In the genomic region with DNA sequence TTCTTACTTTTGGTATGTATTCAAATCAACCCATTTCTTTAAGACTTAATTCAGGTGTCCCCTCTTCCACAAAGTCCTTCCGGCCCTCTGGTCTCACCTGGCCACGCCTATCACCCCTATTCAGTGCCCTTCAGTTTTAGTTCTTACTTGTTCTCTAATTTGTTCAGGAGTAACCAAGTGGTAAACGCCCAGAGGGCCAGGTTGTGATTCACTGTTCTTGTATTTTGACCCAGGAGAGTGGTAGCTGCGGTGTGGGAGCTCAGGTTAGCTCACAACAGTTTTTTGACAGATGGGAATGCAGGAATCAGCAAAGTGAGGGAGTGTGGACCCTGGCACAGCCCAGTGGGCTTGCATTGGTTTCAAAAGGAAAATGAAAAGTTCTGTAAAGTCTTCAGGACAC, we compare ENCODE assay signal across 11 cellular contexts.
DNase-seq lines count a peak whose midpoint lies in the region; ATAC-seq and TF ChIP-seq lines count a peak whose summit lies in the region.
"Had no signal": no experiment of that assay in that cellular context is flagged by ENCODE, and none has a peak within 500 bp of the region (broad histone marks: within the 10 kb centered on the region; RNA-seq: fewer than 3 reads in every experiment).

No MANE protein-coding gene starts in this region.

- peaks cover 21% of the 10 kb centered on the region for H3K4me1 Mint-ChIP-seq in WTC11
- H3K4me1 Mint-ChIP-seq in stimulated activated naive B cell treated with anti-CD40 and anti-IgM and Interleukin-4, amounts not matched to agents 10 μg/mL and 1 μg/mL and 100 μg/mL, for 72 hours = peaks cover 27 to 48% of the 10 kb centered on the region in 2 donors

- 44 to 64% methylated on average over 4 of the region's 4 CpGs for WGBS in lower leg skin, 2 donors

- no peaks in the 10 kb centered on the region for H3K27me3 Mint-ChIP-seq in WTC11 (ENCODE audit: low read depth)
- H3K27me3 Mint-ChIP-seq in stimulated activated naive B cell treated with anti-CD40 and anti-IgM and Interleukin-4, amounts not matched to agents 10 μg/mL and 1 μg/mL and 100 μg/mL, for 72 hours = no peaks in the 10 kb centered on the region

- ATAC-seq in WTC11 (peak; percentile 23), esophagus mucosa (peak; percentile 68)
- ATAC-seq in stimulated activated naive B cell treated with anti-CD40 and anti-IgM and Interleukin-4, amounts not matched to agents 10 μg/mL and 1 μg/mL and 100 μg/mL, for 72 hours (replicated peaks) = no peak

- H3K4me3 ChIP-seq in lower leg skin (ENCODE audit: low read depth, poor library complexity, severe bottlenecking) = no peak overlapping the region
- H3K4me3 ChIP-seq: cardiac muscle cell, GM23248, tibial nerve had no signal

- H3K36me3 Mint-ChIP-seq in WTC11 = no peaks in the 10 kb centered on the region
- H3K36me3 Mint-ChIP-seq in stimulated activated naive B cell treated with anti-CD40 and anti-IgM and Interleukin-4, amounts not matched to agents 10 μg/mL and 1 μg/mL and 100 μg/mL, for 72 hours = peaks cover 0 to 11% of the 10 kb centered on the region in 2 donors

- H3K27ac Mint-ChIP-seq in WTC11 = peak overlapping the region; percentile 34
- peak overlapping the region; percentile 43 for H3K27ac Mint-ChIP-seq in stimulated activated naive B cell treated with anti-CD40 and anti-IgM and Interleukin-4, amounts not matched to agents 10 μg/mL and 1 μg/mL and 100 μg/mL, for 72 hours

- peak; percentile 62 for DNase-seq in activated CD8-positive, alpha-beta memory T cell treated with anti-CD3 and anti-CD28 coated beads for 24 hours
- DNase-seq in activated CD8-positive, alpha-beta memory T cell treated with anti-CD3 and anti-CD28 coated beads, Interleukin-2, amount 50 U/mL, for 48 hours = no peak
- DNase-seq in WTC11 (ENCODE audit: low spot score) (no peak), foreskin melanocyte (no peak), lower leg skin (ENCODE audit: low spot score in 2 of 2) (no peak), RKO (ENCODE audit: low spot score) (no peak)
- DNase-seq in stimulated activated naive B cell treated with anti-CD40 and anti-IgM and Interleukin-4, amounts not matched to agents 10 μg/mL and 1 μg/mL and 100 μg/mL, for 72 hours = no peak

- TF ChIP-seq POLR2A in lower leg skin (IDR thresholded peaks at IDR 0.05) = no peak

- POLR2A ChIA-PET in WTC11 (lab: Charles Lee) = interaction anchor here (1.2 to 1.4 kb wide), 2 partner anchors 9 to 296 kb away, joined by 4 to 5 read pairs; no protein-coding TSS in a partner anchor

- no peaks in the 10 kb centered on the region for H3K9me3 Mint-ChIP-seq in WTC11
- H3K9me3 Mint-ChIP-seq in stimulated activated naive B cell treated with anti-CD40 and anti-IgM and Interleukin-4, amounts not matched to agents 10 μg/mL and 1 μg/mL and 100 μg/mL, for 72 hours = no peaks in the 10 kb centered on the region

- CTCF ChIA-PET in WTC11 (lab: Charles Lee) = interaction anchor here (0.6 to 8.2 kb wide), 77 partner anchors 8 to 522 kb away, joined by 3 to 156 read pairs (median 4); a partner anchor contains a TSS

- no peak overlapping the region for H3K4me3 Mint-ChIP-seq in WTC11
- H3K4me3 Mint-ChIP-seq in stimulated activated naive B cell treated with anti-CD40 and anti-IgM and Interleukin-4, amounts not matched to agents 10 μg/mL and 1 μg/mL and 100 μg/mL, for 72 hours = no peak overlapping the region

- intact Hi-C loops in lower leg skin (cut with DNase I; ENCODE audit: low total_unique reads) = no loop called here

- TF ChIP-seq CTCF in WTC11 (IDR thresholded peaks at IDR 0.05) (no peak), lower leg skin (IDR thresholded peaks at IDR 0.05) (no peak)

TF ChIP-seq in WTC11, 78 proteins besides CTCF, POLR2A, EP300 and RAD21 (continues in another document):
- TF ChIP-seq TEAD4 (CRISPR knock-in tag; IDR thresholded peaks at IDR 0.05) = no peak
- TF ChIP-seq ZNF121 (CRISPR knock-in tag; IDR thresholded peaks at IDR 0.05) = no peak
- TF ChIP-seq, protein P1, sequence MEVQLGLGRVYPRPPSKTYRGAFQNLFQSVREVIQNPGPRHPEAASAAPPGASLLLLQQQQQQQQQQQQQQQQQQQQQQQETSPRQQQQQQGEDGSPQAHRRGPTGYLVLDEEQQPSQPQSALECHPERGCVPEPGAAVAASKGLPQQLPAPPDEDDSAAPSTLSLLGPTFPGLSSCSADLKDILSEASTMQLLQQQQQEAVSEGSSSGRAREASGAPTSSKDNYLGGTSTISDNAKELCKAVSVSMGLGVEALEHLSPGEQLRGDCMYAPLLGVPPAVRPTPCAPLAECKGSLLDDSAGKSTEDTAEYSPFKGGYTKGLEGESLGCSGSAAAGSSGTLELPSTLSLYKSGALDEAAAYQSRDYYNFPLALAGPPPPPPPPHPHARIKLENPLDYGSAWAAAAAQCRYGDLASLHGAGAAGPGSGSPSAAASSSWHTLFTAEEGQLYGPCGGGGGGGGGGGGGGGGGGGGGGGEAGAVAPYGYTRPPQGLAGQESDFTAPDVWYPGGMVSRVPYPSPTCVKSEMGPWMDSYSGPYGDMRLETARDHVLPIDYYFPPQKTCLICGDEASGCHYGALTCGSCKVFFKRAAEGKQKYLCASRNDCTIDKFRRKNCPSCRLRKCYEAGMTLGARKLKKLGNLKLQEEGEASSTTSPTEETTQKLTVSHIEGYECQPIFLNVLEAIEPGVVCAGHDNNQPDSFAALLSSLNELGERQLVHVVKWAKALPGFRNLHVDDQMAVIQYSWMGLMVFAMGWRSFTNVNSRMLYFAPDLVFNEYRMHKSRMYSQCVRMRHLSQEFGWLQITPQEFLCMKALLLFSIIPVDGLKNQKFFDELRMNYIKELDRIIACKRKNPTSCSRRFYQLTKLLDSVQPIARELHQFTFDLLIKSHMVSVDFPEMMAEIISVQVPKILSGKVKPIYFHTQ (CRISPR knock-in tag; IDR thresholded peaks at IDR 0.05) = no peak
- TF ChIP-seq, protein P2, sequence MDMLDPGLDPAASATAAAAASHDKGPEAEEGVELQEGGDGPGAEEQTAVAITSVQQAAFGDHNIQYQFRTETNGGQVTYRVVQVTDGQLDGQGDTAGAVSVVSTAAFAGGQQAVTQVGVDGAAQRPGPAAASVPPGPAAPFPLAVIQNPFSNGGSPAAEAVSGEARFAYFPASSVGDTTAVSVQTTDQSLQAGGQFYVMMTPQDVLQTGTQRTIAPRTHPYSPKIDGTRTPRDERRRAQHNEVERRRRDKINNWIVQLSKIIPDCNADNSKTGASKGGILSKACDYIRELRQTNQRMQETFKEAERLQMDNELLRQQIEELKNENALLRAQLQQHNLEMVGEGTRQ (CRISPR knock-in tag; IDR thresholded peaks at IDR 0.05) = no peak
- TF ChIP-seq, protein P3, sequence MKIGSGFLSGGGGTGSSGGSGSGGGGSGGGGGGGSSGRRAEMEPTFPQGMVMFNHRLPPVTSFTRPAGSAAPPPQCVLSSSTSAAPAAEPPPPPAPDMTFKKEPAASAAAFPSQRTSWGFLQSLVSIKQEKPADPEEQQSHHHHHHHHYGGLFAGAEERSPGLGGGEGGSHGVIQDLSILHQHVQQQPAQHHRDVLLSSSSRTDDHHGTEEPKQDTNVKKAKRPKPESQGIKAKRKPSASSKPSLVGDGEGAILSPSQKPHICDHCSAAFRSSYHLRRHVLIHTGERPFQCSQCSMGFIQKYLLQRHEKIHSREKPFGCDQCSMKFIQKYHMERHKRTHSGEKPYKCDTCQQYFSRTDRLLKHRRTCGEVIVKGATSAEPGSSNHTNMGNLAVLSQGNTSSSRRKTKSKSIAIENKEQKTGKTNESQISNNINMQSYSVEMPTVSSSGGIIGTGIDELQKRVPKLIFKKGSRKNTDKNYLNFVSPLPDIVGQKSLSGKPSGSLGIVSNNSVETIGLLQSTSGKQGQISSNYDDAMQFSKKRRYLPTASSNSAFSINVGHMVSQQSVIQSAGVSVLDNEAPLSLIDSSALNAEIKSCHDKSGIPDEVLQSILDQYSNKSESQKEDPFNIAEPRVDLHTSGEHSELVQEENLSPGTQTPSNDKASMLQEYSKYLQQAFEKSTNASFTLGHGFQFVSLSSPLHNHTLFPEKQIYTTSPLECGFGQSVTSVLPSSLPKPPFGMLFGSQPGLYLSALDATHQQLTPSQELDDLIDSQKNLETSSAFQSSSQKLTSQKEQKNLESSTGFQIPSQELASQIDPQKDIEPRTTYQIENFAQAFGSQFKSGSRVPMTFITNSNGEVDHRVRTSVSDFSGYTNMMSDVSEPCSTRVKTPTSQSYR (CRISPR knock-in tag; IDR thresholded peaks at IDR 0.05) = no peak
- TF ChIP-seq, protein P4, sequence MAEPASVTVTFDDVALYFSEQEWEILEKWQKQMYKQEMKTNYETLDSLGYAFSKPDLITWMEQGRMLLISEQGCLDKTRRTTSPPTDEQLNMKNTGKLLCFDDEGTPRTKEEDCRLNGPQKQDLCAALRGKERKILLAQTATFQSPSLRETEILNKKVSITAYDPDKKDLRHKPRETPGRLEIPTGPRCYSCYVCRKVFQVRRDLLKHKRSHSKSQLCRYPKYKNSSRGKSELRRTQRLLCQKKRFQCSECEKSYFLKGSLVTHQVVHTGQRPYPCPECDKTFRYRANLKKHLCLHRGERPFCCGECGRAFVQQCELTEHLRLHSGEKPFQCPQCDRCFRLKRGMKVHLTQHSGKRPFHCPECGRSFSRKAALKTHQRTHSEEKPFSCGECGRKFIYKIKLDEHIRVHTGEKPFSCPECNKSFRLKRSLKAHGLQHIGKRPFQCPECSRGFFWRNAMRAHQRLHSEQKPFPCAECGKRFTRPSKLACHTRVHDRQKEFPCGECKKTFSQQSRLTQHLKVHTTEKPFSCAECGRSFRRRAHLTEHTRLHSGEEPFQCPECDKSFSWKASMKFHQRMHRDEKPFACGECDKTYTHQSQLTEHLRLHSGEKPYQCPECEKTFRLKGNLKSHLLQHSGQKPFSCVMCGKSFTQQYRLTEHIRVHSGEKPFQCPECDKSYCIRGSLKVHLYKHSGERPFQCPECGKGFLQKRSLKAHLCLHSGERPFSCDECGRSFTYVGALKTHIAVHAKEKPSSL (CRISPR knock-in tag; conservative IDR thresholded peaks at IDR 0.05) = no peak
- TF ChIP-seq ESRRA (CRISPR knock-in tag; IDR thresholded peaks at IDR 0.05; ENCODE audit: borderline replicate concordance) = no peak
- TF ChIP-seq, protein P5, sequence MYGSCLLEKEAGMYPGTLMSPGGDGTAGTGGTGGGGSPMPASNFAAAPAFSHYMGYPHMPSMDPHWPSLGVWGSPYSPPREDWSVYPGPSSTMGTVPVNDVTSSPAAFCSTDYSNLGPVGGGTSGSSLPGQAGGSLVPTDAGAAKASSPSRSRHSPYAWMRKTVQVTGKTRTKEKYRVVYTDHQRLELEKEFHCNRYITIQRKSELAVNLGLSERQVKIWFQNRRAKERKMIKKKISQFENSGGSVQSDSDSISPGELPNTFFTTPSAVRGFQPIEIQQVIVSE (CRISPR knock-in tag; IDR thresholded peaks at IDR 0.05; ENCODE audit: borderline replicate concordance) = no peak

Comparison
In these comparisons a context has a peak if more than half of its experiments do, and no peak if none do; other contexts are left out.
1. ATAC-seq: peak in WTC11 (single experiment) and esophagus mucosa (single experiment); none in stimulated activated naive B cell treated with anti-CD40 and anti-IgM and Interleukin-4, amounts not matched to agents 10 μg/mL and 1 μg/mL and 100 μg/mL, for 72 hours (0 of 2).